Comparison of ENCODE assay signal across 8 cellular contexts in the genomic region with DNA sequence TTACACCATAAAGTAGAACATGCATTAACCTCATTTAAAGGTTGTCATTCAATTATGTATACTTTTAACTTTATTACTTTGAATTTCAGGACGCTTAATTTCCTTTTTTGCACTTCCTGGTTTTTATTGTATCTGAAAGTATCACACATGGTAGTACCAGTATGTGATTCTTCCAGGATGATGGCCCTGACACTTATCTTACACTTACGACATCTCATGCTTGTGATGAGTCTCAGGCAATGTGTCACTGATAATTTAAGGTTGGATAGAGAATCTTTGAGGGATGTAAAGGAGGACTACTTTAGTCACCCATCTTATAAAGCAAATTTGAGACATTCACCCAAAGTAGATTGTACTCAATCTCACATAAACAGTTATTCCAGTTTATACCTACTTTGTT.
"Had no signal": no experiment of that assay in that cellular context is flagged by ENCODE, and none has a peak within 500 bp of the region (broad histone marks: within the 10 kb centered on the region; RNA-seq: fewer than 3 reads in every experiment).

No MANE protein-coding gene starts in this region.

- ATAC-seq: GM12878 had no signal

- H3K4me3 ChIP-seq: GM12878 had no signal

- FAIRE-seq: G401.6, GM12878, GM12891, GM12892, GM18507, GM19239 had no signal

- DNase-seq: GDM1, GF-D8 had no signal
